In genomic region chr7:53768191-53768590, GRCh38 we compare ENCODE assay signal across 29 cellular contexts.
"Had no signal": no experiment of that assay in that cellular context is flagged by ENCODE, and none has a peak within 500 bp of the region (broad histone marks: within the 10 kb centered on the region; RNA-seq: fewer than 3 reads in every experiment).

No MANE protein-coding gene starts in this region.

- H3K27me3 Mint-ChIP-seq: activated CD4-positive, alpha-beta T cell treated with anti-CD3 and anti-CD28 coated beads, Interleukin-2, amount 10 ng/mL, durations not matched to agents 24 days and 14 days; activated CD8-positive, alpha-beta T cell treated with anti-CD3 and anti-CD28 coated beads for 36 hours; activated T-helper 17 cell treated with anti-CD3 and anti-CD28 coated beads, Interleukin-2, amount 50 U/mL, for 72 hours had no signal

- H3K27ac Mint-ChIP-seq: activated CD4-positive, alpha-beta T cell treated with anti-CD3 and anti-CD28 coated beads, Interleukin-2, amount 10 ng/mL, durations not matched to agents 24 days and 14 days; activated CD8-positive, alpha-beta T cell treated with anti-CD3 and anti-CD28 coated beads for 36 hours; activated naive CD4-positive, alpha-beta T cell treated with anti-CD3 and anti-CD28 coated beads for 36 hours; activated naive CD4-positive, alpha-beta T cell treated with anti-CD3 and anti-CD28 coated beads, Interleukin-2, amount 50 U/mL, for 72 hours; activated T-cell treated with anti-CD3 and anti-CD28 coated beads, Interleukin-2, amount 50 U/mL, for 72 hours; activated T-helper 17 cell treated with anti-CD3 and anti-CD28 coated beads, Interleukin-2, amount 50 U/mL, for 72 hours; T-helper 1 cell treated with Interleukin-12 subunit alpha and Interleukin-12 subunit beta and Interleukin-4 antibody, amounts not matched to agents 30 μg/mL and 1 μg/mL, for 36 hours; T-helper 2 cell treated with Interferon-gamma antibody and Interleukin-4, amounts not matched to agents 5 μg/mL and 100 μg/mL, for 36 hours had no signal

- H3K4me3 ChIP-seq: adrenal gland, Peyer's patch, SJSA1 had no signal

- H3K4me3 Mint-ChIP-seq: activated CD4-positive, alpha-beta T cell treated with anti-CD3 and anti-CD28 coated beads, Interleukin-2, amount 10 ng/mL, durations not matched to agents 24 days and 14 days; activated CD8-positive, alpha-beta T cell treated with anti-CD3 and anti-CD28 coated beads for 36 hours; activated naive CD4-positive, alpha-beta T cell treated with anti-CD3 and anti-CD28 coated beads for 36 hours; activated T-cell treated with anti-CD3 and anti-CD28 coated beads, Interleukin-2, amount 50 U/mL, for 72 hours; activated T-helper 17 cell treated with anti-CD3 and anti-CD28 coated beads, Interleukin-2, amount 50 U/mL, for 72 hours; brain; T-helper 1 cell treated with Interleukin-12 subunit alpha and Interleukin-12 subunit beta and Interleukin-4 antibody, amounts not matched to agents 30 μg/mL and 1 μg/mL, for 36 hours; T-helper 2 cell treated with Interferon-gamma antibody and Interleukin-4, amounts not matched to agents 5 μg/mL and 100 μg/mL, for 36 hours had no signal

- H3K4me1 Mint-ChIP-seq: activated CD4-positive, alpha-beta T cell treated with anti-CD3 and anti-CD28 coated beads, Interleukin-2, amount 10 ng/mL, durations not matched to agents 24 days and 14 days; activated T-helper 17 cell treated with anti-CD3 and anti-CD28 coated beads, Interleukin-2, amount 50 U/mL, for 72 hours; brain had no signal

- H3K27ac ChIP-seq: adrenal gland, Peyer's patch, SJSA1 had no signal

- ATAC-seq: activated CD8-positive, alpha-beta T cell treated with anti-CD3 and anti-CD28 coated beads for 36 hours; activated naive CD4-positive, alpha-beta T cell treated with anti-CD3 and anti-CD28 coated beads, Interleukin-2, amount 50 U/mL, for 72 hours; activated T-cell treated with anti-CD3 and anti-CD28 coated beads, Interleukin-2, amount 50 U/mL, for 72 hours; activated T-helper 17 cell treated with anti-CD3 and anti-CD28 coated beads, Interleukin-2, amount 50 U/mL, for 72 hours; PC-3 had no signal

- H3K36me3 ChIP-seq: adrenal gland, Peyer's patch, SJSA1 had no signal

- H3K36me3 Mint-ChIP-seq: brain had no signal

- DNase-seq: activated CD4-positive, alpha-beta T cell treated with anti-CD3 and anti-CD28 coated beads, Interleukin-2, amount 10 ng/mL, durations not matched to agents 24 days and 14 days; activated CD4-positive, alpha-beta T cell treated with anti-CD3 and anti-CD28 coated beads, Interleukin-2, amount 50 U/mL, for 4 hours; activated CD8-positive, alpha-beta T cell treated with anti-CD3 and anti-CD28 coated beads for 36 hours; activated gamma-delta T cell treated with Interleukin-2 at 50 U/mL for 16 hours; activated naive CD4-positive, alpha-beta T cell treated with anti-CD3 and anti-CD28 coated beads for 36 hours; activated T-cell treated with anti-CD3 and anti-CD28 coated beads, Interleukin-2, amount 50 U/mL, for 1 hour; activated T-cell treated with anti-CD3 and anti-CD28 coated beads, Interleukin-2, amount 50 U/mL, for 72 hours; adrenal gland; central memory CD4-positive, alpha-beta T cell; NCI-H1105 treated with DMSO at 0.1 percent for 48 hours; NCI-H1436; NCI-H1694; NCI-H1930; NCI-H2081 treated with DMSO at 0.1 percent for 48 hours; NCI-H510A; NCI-H526; NCI-H748 treated with DMSO at 0.1 percent for 48 hours; NK-92 treated with Interleukin-12 subunit alpha and Interleukin-12 subunit beta, amount 100 ng/mL, for 24 hours; PC-3; Peyer's patch; RPMI8226; SHP77 treated with DMSO at 0.1 percent for 48 hours; SK-N-SH had no signal

- H3K9me3 ChIP-seq: adrenal gland, Peyer's patch had no signal

- H3K27me3 ChIP-seq: adrenal gland, Peyer's patch, SJSA1 had no signal

- H3K4me1 ChIP-seq: adrenal gland, Peyer's patch, SJSA1 had no signal
